In genomic region chr2:16656784-16657391, GRCh38 we compare ENCODE assay signal across 8 cellular contexts. TPM values are rescaled to one million over a fixed set of nuclear protein-coding genes. Genes with fewer than 3 reads are reported as not detected.
A peak's percentile ranks its signal among the peaks of the same experiment; 100 is the strongest.
DNase-seq lines count a peak whose midpoint lies in the region; ATAC-seq, FAIRE-seq and TF ChIP-seq lines count a peak whose summit lies in the region.

No MANE protein-coding gene starts in this region.

- in situ Hi-C loops in GM12878 (cut with MboI): no loop called here

- ATAC-seq in GM19395 (IDR thresholded peaks at IDR 0.05; ENCODE audit: unreplicated experiment) (peak; percentile 80), HG03159 (IDR thresholded peaks at IDR 0.05; ENCODE audit: unreplicated experiment) (peak; percentile 70), GM12878 (peak; percentile 67)

- no peak for TF ChIP-seq POLR2A in GM12878 (IDR thresholded peaks at IDR 0.05; ENCODE audit: low read depth, low read length)

- CTCF ChIA-PET in GM12878 (lab: Yijun Ruan, JAX): interaction anchor here (0.9 to 9.4 kb wide), 9 partner anchors 8 to 61 kb away, joined by 3 to 73 read pairs (median 4); no protein-coding TSS in a partner anchor

- H3K27ac ChIP-seq in GM12878 (ENCODE audit: control insufficient read depth, insufficient read depth) (peak overlapping the region; percentile 68), parathyroid adenoma (peak overlapping the region; percentile 39)

- peak; percentile 83 for FAIRE-seq in GM12878 (lab: Jason Lieb, UNC)

- peak; percentile 83 for DNase-seq in GM12878 (ENCODE audit: low read depth, low spot score)
- no peak for DNase-seq in COLO829 (ENCODE audit: low spot score)
- DNase-seq in HPDE6-E6E7 (ENCODE audit: extremely low spot score): no peak
- no peak for DNase-seq in stimulated activated CD4-positive, alpha-beta T cell treated with anti-CD3 and anti-CD28 coated beads, Interleukin-12 subunit alpha, Interleukin-12 subunit beta, amount 100 ng/mL, for 4 hours
- no peak for DNase-seq in NCI-H2081 treated with DMSO at 0.1 percent for 48 hours (lab: John Stamatoyannopoulos, UW)

- H3K27me3 ChIP-seq in GM12878 (replicated peaks in 1 of 2; ENCODE audit: control insufficient read depth in 2 of 2, insufficient read depth in 2 of 2, low read length in 1 of 2) (peaks cover 0 to 2% of the 10 kb centered on the region in 2 experiments; a peak in 2 of 4 replicates), parathyroid adenoma (ENCODE audit: control insufficient read depth, insufficient read depth, low read length) (no peaks in the 10 kb centered on the region)

- peak overlapping the region; percentile 83 for H3K4me2 ChIP-seq in GM12878 (ENCODE audit: control insufficient read depth, insufficient read depth)
- H3K4me2 ChIP-seq in parathyroid adenoma (ENCODE audit: low read length): no peak overlapping the region

- peak overlapping the region; percentile 42 for H3K9ac ChIP-seq in GM12878 (ENCODE audit: control insufficient read depth, insufficient read depth, low read length)
- H3K9ac ChIP-seq in parathyroid adenoma: no peak overlapping the region

- H3K4me1 ChIP-seq in GM12878 (ENCODE audit: control insufficient read depth, insufficient read depth, low read length): peaks cover 48% of the 10 kb centered on the region
- no peaks in the 10 kb centered on the region for H3K4me1 ChIP-seq in parathyroid adenoma

- H3K79me2 ChIP-seq in GM12878 (ENCODE audit: control insufficient read depth, insufficient read depth, low read length) (no peaks in the 10 kb centered on the region), parathyroid adenoma (no peaks in the 10 kb centered on the region)

- SMC1A ChIA-PET in GM12878 (lab: Charles Lee; ENCODE audit: uncharacterized antibody, unreplicated experiment): interaction anchor here (1.2 to 17.8 kb wide), 8 partner anchors 10 to 99 kb away, joined by 3 to 302 read pairs (median 49); partner anchors contain the start of gene CYRIA

- H2AFZ ChIP-seq in GM12878 (ENCODE audit: control insufficient read depth, low read depth, low read length) (peak overlapping the region; percentile 42; the same call in 1 of the 2 replicates), parathyroid adenoma (no peak overlapping the region)

- H3K36me3 ChIP-seq in GM12878 (ENCODE audit: control insufficient read depth in 2 of 2, insufficient read depth in 2 of 2, low read length in 1 of 2) (no peaks in the 10 kb centered on the region), parathyroid adenoma (ENCODE audit: control insufficient read depth, insufficient read depth, low read length) (no peaks in the 10 kb centered on the region)

- RAD21 ChIA-PET in GM12878 (lab: Charles Lee; ENCODE audit: unreplicated experiment): interaction anchor here (0.8 to 13.0 kb wide), 10 partner anchors 7 to 105 kb away, joined by 3 to 202 read pairs (median 5); partner anchors contain the start of gene CYRIA

- no peak for TF ChIP-seq RAD21 in GM12878 (IDR thresholded peaks at IDR 0.05; ENCODE audit: insufficient read depth, low read depth, low read length)

- H3K9me3 ChIP-seq in GM12878 (replicated peaks; ENCODE audit: control insufficient read depth, insufficient read depth, low read length) (no peaks in the 10 kb centered on the region), parathyroid adenoma (ENCODE audit: control insufficient read depth, low read length) (no peaks in the 10 kb centered on the region)

- POLR2A ChIA-PET in GM12878 (lab: Charles Lee): interaction anchor here (0.7 to 9.1 kb wide), 7 partner anchors 7 to 100 kb away, joined by 3 to 187 read pairs (median 5); partner anchors contain the start of gene CYRIA

- intact Hi-C loops in GM12878 (cut with micrococcal nuclease; ENCODE audit: unreplicated experiment): loop anchor here (2.0 to 10.0 kb wide), 3 partner anchors 30 to 1158 kb away; partner anchors contain the start of genes GEN1, MSGN1 and SMC6

- no TSS peak for BruUV-seq in GM12878 (replicated peaks; lab: Mats Ljungman, UMichigan)

- peak; percentile 62 to 73; a peak in 3 of 4 replicates for TF ChIP-seq EP300 in GM12878 (IDR thresholded peaks at IDR 0.05; ENCODE audit: borderline replicate concordance in 1 of 2, control insufficient read depth in 1 of 2, low read depth in 2 of 2, low read length in 2 of 2)

- under 1% methylated on average over 8 of the region's 8 CpGs for WGBS in GM12878 (ENCODE audit: insufficient coverage, insufficient replicate concordance, low lambda C conversion rate, missing lambda C conversion rate)

- no peaks in the 10 kb centered on the region for H4K20me1 ChIP-seq in GM12878 (ENCODE audit: control insufficient read depth, insufficient read depth)

- peak overlapping the region; percentile 3; the same call in 1 of the 2 replicates for H3K4me3 ChIP-seq in GM12878
- no peak overlapping the region for H3K4me3 ChIP-seq in parathyroid adenoma (ENCODE audit: low read depth, low read length)

- TF ChIP-seq CTCF in GM12878 (IDR thresholded peaks at IDR 0.05 in 2 of 3, conservative IDR thresholded peaks at IDR 0.05 in 1 of 3; ENCODE audit: control insufficient read depth in 2 of 3, extremely low read depth in 1 of 3, insufficient read depth in 1 of 3, low read depth in 3 of 3, low read length in 3 of 3): no peak
- TF ChIP-seq CTCF in parathyroid adenoma (IDR thresholded peaks at IDR 0.05): no peak

TF ChIP-seq in GM12878, 131 proteins besides CTCF, POLR2A, EP300 and RAD21 (continues in another document):
- TF ChIP-seq IRF5 (IDR thresholded peaks at IDR 0.05; ENCODE audit: borderline replicate concordance) (no peak), RB1 (IDR thresholded peaks at IDR 0.05; ENCODE audit: borderline replicate concordance) (peak; percentile 49), DPF2 (IDR thresholded peaks at IDR 0.05) (0 out of 2 replicates have a peak, but pooled peaks have one; percentile 79), SMAD1 (IDR thresholded peaks at IDR 0.05; ENCODE audit: low read depth, partially characterized antibody) (peak; percentile 63), NFXL1 (IDR thresholded peaks at IDR 0.05; ENCODE audit: borderline replicate concordance) (no peak), YY1 (IDR thresholded peaks at IDR 0.05; ENCODE audit: low read depth, low read length) (no peak), ZSCAN29 (IDR thresholded peaks at IDR 0.05) (no peak), BCL3 (IDR thresholded peaks at IDR 0.05; ENCODE audit: borderline replicate concordance, insufficient read depth, low read depth, low read length, poor library complexity, severe bottlenecking) (peak; percentile 87), MTA2 (IDR thresholded peaks at IDR 0.05; ENCODE audit: low read depth) (peak; percentile 79), TBL1XR1 (IDR thresholded peaks at IDR 0.05; ENCODE audit: low read depth, low read length) (peak; percentile 70; the same call in 1 of the 2 replicates), FOXM1 (IDR thresholded peaks at IDR 0.05; ENCODE audit: low read depth, low read length) (peak; percentile 72; the same call in 1 of the 2 replicates), JUND (IDR thresholded peaks at IDR 0.05; ENCODE audit: low read depth, low read length) (no peak), NR2F1 (conservative IDR thresholded peaks at IDR 0.05) (peak; percentile 12; the same call in 1 of the 2 replicates), GATAD2B (conservative IDR thresholded peaks at IDR 0.05; ENCODE audit: low read depth) (peak; percentile 76)

RNA-seq across cellular contexts. Expression of gene CYRIA, which starts 8.7 kb away (rescaled TPM):
- 51.1 and 55.0 TPM in 2 replicates for total RNA-seq in GM12878 (2013; cell fraction: nucleolus; rRNA removed)
- total RNA-seq in GM12878 (2014; rRNA removed) (3.0 and 4.2 TPM in 2 replicates), GM12878 (2014; rRNA removed; fragmentation: Illumina TruSeq; extraction: Trizol) (5.8 and 6.9 TPM in 2 replicates), GM12878 (2021) (9.2 and 11.2 TPM in 2 replicates)
- 0.73 TPM for polyA plus RNA-seq in GM12878 (2011; ENCODE audit: low read depth)
- polyA plus RNA-seq in GM12878 (2011; rRNA removed) (11.9 and 13.0 TPM in 2 replicates), GM12878 (2014; fragmentation: Illumina TruSeq; extraction: Trizol) (9.4 and 11.7 TPM in 2 replicates), GM12878 (2014; fragmentation: Nextera tagmentation; extraction: Ambion mirVana) (1 to 10 TPM; 5.4 to 7.8 TPM), GM12878 (2014; rRNA removed) (4.8 and 6.0 TPM in 2 replicates), GM12878 (2016; fragmentation: Nextera tagmentation; extraction: Ambion mirVana) (10 to 100 TPM in 1 of 2 experiments, 1 to 10 TPM in 1; 9.6 to 13.1 TPM)
- 5.5 and 6.6 TPM in 2 replicates for polyA plus RNA-seq in GM12878 (2011; cell fraction: cytosol; rRNA removed)
- 12.6 and 15.4 TPM in 2 replicates for polyA plus RNA-seq in GM12878 (2011; cell fraction: nucleus; rRNA removed)
- polyA plus RNA-seq in GM12878 (2012): 0.93 and 1.2 TPM in 2 replicates
- 8.2 and 12.9 TPM in 2 replicates for polyA minus RNA-seq in GM12878 (2011; rRNA and poly(A)+ RNA removed)
- polyA minus RNA-seq in GM12878 (2011; cell fraction: cytosol; rRNA and poly(A)+ RNA removed): 2.3 and 4.1 TPM in 2 replicates
- 10.4 and 11.1 TPM in 2 replicates for polyA minus RNA-seq in GM12878 (2011; cell fraction: nucleus; rRNA and poly(A)+ RNA removed)
